23 cellular contexts compared by ENCODE assay signal in genomic region chr20:63732118-63733095, GRCh38. TPM values are rescaled to one million over a fixed set of nuclear protein-coding genes. Genes with fewer than 3 reads are reported as not detected.
A peak's percentile ranks its signal among the peaks of the same experiment; 100 is the strongest.
DNase-seq lines count a peak whose midpoint lies in the region; ATAC-seq, FAIRE-seq and TF ChIP-seq lines count a peak whose summit lies in the region.
"Had no signal": no experiment of that assay in that cellular context is flagged by ENCODE, and none has a peak within 500 bp of the region (broad histone marks: within the 10 kb centered on the region; RNA-seq: fewer than 3 reads in every experiment).

No MANE protein-coding gene starts in this region.

- dilution Hi-C loops in IMR-90 (cut with HindIII; ENCODE audit: low sequenced_read_pairs, unreplicated experiment) = no loop called here

- H3K4ac ChIP-seq in IMR-90 (ENCODE audit: low read depth, low read length) (no peak overlapping the region), neuronal stem cell (ENCODE audit: low read length) (no peak overlapping the region)

- peak; percentile 85 for FAIRE-seq in GM12891 (lab: Jason Lieb, UNC)
- FAIRE-seq: A549 had no signal

- H3K36me3 ChIP-seq in IMR-90 (ENCODE audit: control insufficient read depth, insufficient read depth, low read length) (peaks cover 39% of the 10 kb centered on the region), neuronal stem cell (replicated peaks in 1 of 2; ENCODE audit: control insufficient read depth in 2 of 2, insufficient read depth in 2 of 2, low read length in 2 of 2) (peaks cover 37 to 60% of the 10 kb centered on the region in 2 donors), spleen (peaks cover 0 to 64% (median 32%) of the 10 kb centered on the region in 6 donors)

- no peak overlapping the region for H3K18ac ChIP-seq in IMR-90 (ENCODE audit: low read depth, low read length)
- H3K18ac ChIP-seq in neuronal stem cell (ENCODE audit: low read length) = no peak overlapping the region

- TF ChIP-seq POLR2A in GM12891 (IDR thresholded peaks at IDR 0.05; ENCODE audit: low read depth, low read length) (no peak), IMR-90 (IDR thresholded peaks at IDR 0.05; ENCODE audit: low read depth, low read length) (no peak), spleen (IDR thresholded peaks at IDR 0.05) (no peak)

- H3K79me1 ChIP-seq in IMR-90 (ENCODE audit: low read depth in 1 of 2, low read length in 2 of 2) (peaks cover 21 to 66% of the 10 kb centered on the region in 2 experiments), neuronal stem cell (ENCODE audit: low read depth, low read length) (peaks cover 24% of the 10 kb centered on the region)

- DNase-seq in GM12891 (ENCODE audit: insufficient read length, low spot score) (no peak), IMR-90 (no peak), RWPE1 (ENCODE audit: low spot score) (no peak), neuronal stem cell (ENCODE audit: low spot score) (no peak), spleen (no peak), MV-4-11 (lab: John Stamatoyannopoulos, UW) (no peak), NCI-H2029 treated with DMSO at 0.1 percent for 48 hours (lab: John Stamatoyannopoulos, UW) (no peak)
- no peak for DNase-seq in activated T-cell treated with anti-CD3 and anti-CD28 coated beads, Interleukin-2, amount 50 U/mL, for 4 hours
- DNase-seq: COR-L47, EL, HCEC 1CT, Kasumi-1, NCI-H1417, NCI-H187 treated with DMSO at 0.1 percent for 48 hours, NCI-H2171 treated with DMSO at 0.1 percent for 48 hours, NCI-H446 treated with DMSO at 0.1 percent for 48 hours, NCI-H774, SHP77, SK-N-SH had no signal

- no peak overlapping the region for H2BK20ac ChIP-seq in IMR-90 (ENCODE audit: low read depth, low read length)

- H3K4me1 ChIP-seq in IMR-90 (ENCODE audit: control insufficient read depth, insufficient read depth, low read length) (peaks cover 3% of the 10 kb centered on the region; the same call in 1 of the 2 replicates), neuronal stem cell (ENCODE audit: control insufficient read depth in 2 of 2, insufficient read depth in 1 of 2, low read depth in 1 of 2, low read length in 2 of 2) (peaks cover 0 to 5% of the 10 kb centered on the region in 2 donors), spleen (peaks cover 26 to 76% (median 64%) of the 10 kb centered on the region in 6 donors)
- H3K4me1 ChIP-seq: A549 had no signal

- H3K27me3 ChIP-seq in IMR-90 (ENCODE audit: control insufficient read depth, insufficient read depth, low read length) (no peaks in the 10 kb centered on the region), neuronal stem cell (ENCODE audit: control insufficient read depth in 3 of 3, insufficient read depth in 3 of 3, low read depth in 1 of 3, low read length in 3 of 3) (no peaks in the 10 kb centered on the region), spleen (replicated peaks in 1 of 7) (peaks cover 0 to 6% (median 0%) of the 10 kb centered on the region in 7 donors)
- H3K27me3 ChIP-seq: Peyer's patch had no signal

- H3K4me3 Mint-ChIP-seq in activated T-cell treated with anti-CD3 and anti-CD28 coated beads, Interleukin-2, amount 50 U/mL, for 4 hours = no peak overlapping the region
- H3K4me3 Mint-ChIP-seq: CD14-positive monocyte had no signal

- no peak overlapping the region for H3K4me2 ChIP-seq in IMR-90 (ENCODE audit: low read depth, low read length)
- no peak overlapping the region for H3K4me2 ChIP-seq in neuronal stem cell (ENCODE audit: insufficient read depth, low read length, poor library complexity, severe bottlenecking)
- H3K4me2 ChIP-seq: A549, SK-N-SH had no signal

- H3K14ac ChIP-seq in IMR-90 (replicated peaks; ENCODE audit: low read depth, low read length) (no peak overlapping the region), neuronal stem cell (ENCODE audit: low read length) (no peak overlapping the region)

- peaks cover 34% of the 10 kb centered on the region for H3K4me1 Mint-ChIP-seq in activated T-cell treated with anti-CD3 and anti-CD28 coated beads, Interleukin-2, amount 50 U/mL, for 4 hours (ENCODE audit: low read depth)

- H3K9ac ChIP-seq in IMR-90 (ENCODE audit: low read depth, low read length) = no peak overlapping the region
- H3K9ac ChIP-seq in neuronal stem cell (ENCODE audit: low read depth, low read length, poor library complexity) = peak overlapping the region; percentile 64
- H3K9ac ChIP-seq: SK-N-SH had no signal

- H4K91ac ChIP-seq in IMR-90 (ENCODE audit: insufficient read depth, low read depth, low read length) (no peak overlapping the region), neuronal stem cell (ENCODE audit: low read depth, low read length, poor library complexity) (no peak overlapping the region)

- H3K27me3 Mint-ChIP-seq in activated T-cell treated with anti-CD3 and anti-CD28 coated beads, Interleukin-2, amount 50 U/mL, for 4 hours (ENCODE audit: low read depth) = no peaks in the 10 kb centered on the region

- intact Hi-C loops in IMR-90 (cut with micrococcal nuclease) = no loop called here
- intact Hi-C loops in spleen (cut with DNase I; ENCODE audit: low total_unique reads) = no loop called here

- peak overlapping the region; percentile 45 for H2AK9ac ChIP-seq in IMR-90 (replicated peaks; ENCODE audit: low read depth, low read length, poor library complexity)

- no peak overlapping the region for H4K5ac ChIP-seq in IMR-90 (ENCODE audit: low read depth, low read length)

- no peak for TF ChIP-seq CTCF in IMR-90 (conservative IDR thresholded peaks at IDR 0.05; ENCODE audit: low read depth, low read length)
- no peak for TF ChIP-seq CTCF in RWPE1 (conservative IDR thresholded peaks at IDR 0.05; ENCODE audit: low read depth)
- TF ChIP-seq CTCF in spleen (IDR thresholded peaks at IDR 0.05 in 8 of 11, conservative IDR thresholded peaks at IDR 0.05 in 3 of 11) = no peak

- in situ Hi-C loops in IMR-90 (cut with MboI; ENCODE audit: low sequenced_read_pairs) = no loop called here

- H3K27ac ChIP-seq in IMR-90 (ENCODE audit: insufficient read depth, low read length) = no peak overlapping the region
- peak overlapping the region; percentile 5; the same call in 1 of the 2 replicates for H3K27ac ChIP-seq in RWPE1
- no peak overlapping the region for H3K27ac ChIP-seq in neuronal stem cell (replicated peaks; ENCODE audit: low read length)
- H3K27ac ChIP-seq in spleen = peak overlapping the region in 1 of 8 donors; percentile 83
- H3K27ac ChIP-seq: A549, Peyer's patch had no signal

- H3K56ac ChIP-seq in IMR-90 (ENCODE audit: extremely low read depth, insufficient read depth, low read length) = no peak overlapping the region

- H3K9me1 ChIP-seq in IMR-90 (ENCODE audit: insufficient read depth, low read length) = peaks cover 19% of the 10 kb centered on the region

- H2AFZ ChIP-seq in IMR-90 (replicated peaks; ENCODE audit: low read length, poor library complexity) = no peak overlapping the region
- H2AFZ ChIP-seq in neuronal stem cell (ENCODE audit: low read length) = no peak overlapping the region

- no peak overlapping the region for H3K4me3 ChIP-seq in IMR-90 (ENCODE audit: insufficient read depth, low read depth, low read length)
- peak overlapping the region in 1 of 2 donors; percentile 47 for H3K4me3 ChIP-seq in neuronal stem cell (ENCODE audit: low read length in 2 of 2)
- H3K4me3 ChIP-seq in spleen = no peak overlapping the region
- H3K4me3 ChIP-seq: A549, Peyer's patch had no signal

- H2BK15ac ChIP-seq in IMR-90 (ENCODE audit: low read depth, low read length) = no peak overlapping the region
- no peak overlapping the region for H2BK15ac ChIP-seq in neuronal stem cell (ENCODE audit: low read length)

- H2BK5ac ChIP-seq in IMR-90 (ENCODE audit: low read depth, low read length, poor library complexity, severe bottlenecking) (no peak overlapping the region), neuronal stem cell (ENCODE audit: low read length) (no peak overlapping the region)

- ATAC-seq in IMR-90 (ENCODE audit: low read depth) = no peak
- no peak for ATAC-seq in activated T-cell treated with anti-CD3 and anti-CD28 coated beads, Interleukin-2, amount 50 U/mL, for 4 hours
- ATAC-seq: A549 had no signal

- H3K9me3 ChIP-seq in IMR-90 (ENCODE audit: control insufficient read depth, insufficient read depth, low read length) (no peaks in the 10 kb centered on the region), neuronal stem cell (replicated peaks in 1 of 2; ENCODE audit: control insufficient read depth in 2 of 2, insufficient read depth in 1 of 2, low read depth in 1 of 2, low read length in 2 of 2) (peaks cover 0 to 3% of the 10 kb centered on the region in 2 donors), spleen (no peaks in the 10 kb centered on the region)
- H3K9me3 ChIP-seq: A549, Peyer's patch, SK-N-SH had no signal

- H2BK120ac ChIP-seq in IMR-90 (ENCODE audit: low read depth, low read length) (no peak overlapping the region), neuronal stem cell (ENCODE audit: low read depth, low read length) (no peak overlapping the region)

- peaks cover 45% of the 10 kb centered on the region for H4K20me1 ChIP-seq in IMR-90 (ENCODE audit: insufficient read depth, low read length)

- no peak overlapping the region for H3K23ac ChIP-seq in IMR-90 (ENCODE audit: low read depth, low read length)
- H3K23ac ChIP-seq in neuronal stem cell (ENCODE audit: low read depth, low read length, poor library complexity) = no peak overlapping the region

- POLR2A ChIA-PET in IMR-90 (lab: Charles Lee; ENCODE audit: unreplicated experiment) = no interaction called here
- POLR2A ChIA-PET in RWPE1 (lab: Yijun Ruan, JAX; ENCODE audit: low non-redundant PET) = no interaction called here

- TF ChIP-seq RAD21 in IMR-90 (IDR thresholded peaks at IDR 0.05; ENCODE audit: low read length) = no peak

- H2BK12ac ChIP-seq in neuronal stem cell (ENCODE audit: low read length) = no peak overlapping the region

- 85% methylated on average over 25 of the region's 38 CpGs; no CpG with 5 or more reads in 1 of the 2 experiments for WGBS in IMR-90 (ENCODE audit: extremely low coverage in 2 of 2, insufficient read length in 1 of 2), 2 experiments
- WGBS in neuronal stem cell (ENCODE audit: extremely low coverage in 2 of 2, insufficient read length in 2 of 2, insufficient replicate concordance in 1 of 2), 2 donors = 100% methylated on average over 3 of the region's 38 CpGs; no CpG with 5 or more reads in 1 of the 2 donors
- 87 to 92% (median 89%) methylated on average over 38 of the region's 38 CpGs for WGBS in spleen, 5 donors

- no peak overlapping the region for H2AK5ac ChIP-seq in IMR-90 (ENCODE audit: low read depth, low read length)
- no peak overlapping the region for H2AK5ac ChIP-seq in neuronal stem cell (ENCODE audit: low read depth, low read length)

- H3K36me3 Mint-ChIP-seq in activated T-cell treated with anti-CD3 and anti-CD28 coated beads, Interleukin-2, amount 50 U/mL, for 4 hours (ENCODE audit: insufficient read depth) = peaks cover 12% of the 10 kb centered on the region

- no peaks in the 10 kb centered on the region for H3K9me3 Mint-ChIP-seq in activated T-cell treated with anti-CD3 and anti-CD28 coated beads, Interleukin-2, amount 50 U/mL, for 4 hours

- BruUV-seq in IMR-90 (replicated peaks; lab: Mats Ljungman, UMichigan) = no TSS peak

- CTCF ChIA-PET in IMR-90 (lab: Yijun Ruan, JAX) (no interaction called here), RWPE1 (lab: Yijun Ruan, JAX) (interaction anchor here (0.6 kb wide), 1 partner anchor 191 kb away, joined by 4 read pairs; no protein-coding TSS in a partner anchor)

- H4K8ac ChIP-seq in IMR-90 (ENCODE audit: low read depth in 2 of 2, low read length in 2 of 2) (no peak overlapping the region), neuronal stem cell (ENCODE audit: low read depth, low read length) (no peak overlapping the region)

RNA-seq across cellular contexts. Expression of gene LIME1, which starts 4.1 kb away (rescaled TPM):
- 12.0 TPM for polyA plus RNA-seq in GM12891 (2012; ENCODE audit: low read depth, missing spikeins)
- total RNA-seq in IMR-90 (2012; rRNA removed) = 0.28 and 0.36 TPM in 2 replicates
- 7.8 and 11.9 TPM in 2 replicates for polyA plus RNA-seq in IMR-90 (2012; rRNA removed)
- polyA plus RNA-seq in IMR-90 (2012; cell fraction: cytosol; rRNA removed) = 3.9 and 6.3 TPM in 2 replicates
- polyA plus RNA-seq in IMR-90 (2012; cell fraction: nucleus; rRNA removed; ENCODE audit: low replicate concordance) = 79.5 and 363 TPM in 2 replicates
- polyA plus RNA-seq in neuronal stem cell (2013, experiment 1 of 2) = 3.2 TPM
- 2.9 TPM for polyA plus RNA-seq in neuronal stem cell (2013, experiment 2 of 2)
- total RNA-seq in activated T-cell treated with anti-CD3 and anti-CD28 coated beads, Interleukin-2, amount 50 U/mL, for 4 hours = 10 to 100 TPM in 1 of 3 donors, 1 to 10 TPM in 2; 7.1 to 10.4 (median 9.3) TPM
- total RNA-seq in spleen = 10 to 100 TPM; 24.0 to 93.4 (median 39.0) TPM
- polyA plus RNA-seq in spleen = 10 to 100 TPM; 56.2 to 96.6 (median 80.4) TPM

RNA-seq across cellular contexts. Expression of gene SLC2A4RG, which starts 7.2 kb away (rescaled TPM):
- polyA plus RNA-seq in GM12891 (2012; ENCODE audit: low read depth, missing spikeins) = 23.9 TPM
- 5.0 and 8.1 TPM in 2 replicates for total RNA-seq in IMR-90 (2012; rRNA removed)
- 50.3 and 71.4 TPM in 2 replicates for polyA plus RNA-seq in IMR-90 (2012; rRNA removed)
- 56.6 and 65.4 TPM in 2 replicates for polyA plus RNA-seq in IMR-90 (2012; cell fraction: cytosol; rRNA removed)
- polyA plus RNA-seq in IMR-90 (2012; cell fraction: nucleus; rRNA removed; ENCODE audit: low replicate concordance) = 199 and 567 TPM in 2 replicates
- 43.6 TPM for polyA plus RNA-seq in neuronal stem cell (2013, experiment 1 of 2)
- 43.1 TPM for polyA plus RNA-seq in neuronal stem cell (2013, experiment 2 of 2)
- 10 to 100 TPM; 17.2 to 18.1 (median 17.3) TPM for total RNA-seq in activated T-cell treated with anti-CD3 and anti-CD28 coated beads, Interleukin-2, amount 50 U/mL, for 4 hours
- 100 to 1,000 TPM in 1 of 7 donors, 10 to 100 TPM in 6; 39.9 to 107 (median 64.8) TPM for total RNA-seq in spleen
- 10 to 100 TPM; 27.5 to 44.0 (median 34.3) TPM for polyA plus RNA-seq in spleen

RNA-seq across cellular contexts. Expression of gene ZGPAT, which starts 24.6 kb away (rescaled TPM):
- 17.1 TPM for polyA plus RNA-seq in GM12891 (2012; ENCODE audit: low read depth, missing spikeins)
- 13.4 and 15.6 TPM in 2 replicates for total RNA-seq in IMR-90 (2012; rRNA removed)
- 20.2 and 21.1 TPM in 2 replicates for polyA plus RNA-seq in IMR-90 (2012; rRNA removed)
- 18.9 and 24.7 TPM in 2 replicates for polyA plus RNA-seq in IMR-90 (2012; cell fraction: cytosol; rRNA removed)
- polyA plus RNA-seq in IMR-90 (2012; cell fraction: nucleus; rRNA removed; ENCODE audit: low replicate concordance) = 80.8 and 206 TPM in 2 replicates
- polyA plus RNA-seq in neuronal stem cell (2013, experiment 1 of 2) = 11.0 TPM
- 11.0 TPM for polyA plus RNA-seq in neuronal stem cell (2013, experiment 2 of 2)
- total RNA-seq in activated T-cell treated with anti-CD3 and anti-CD28 coated beads, Interleukin-2, amount 50 U/mL, for 4 hours = 10 to 100 TPM; 38.1 to 43.9 (median 42.0) TPM
- 10 to 100 TPM; 23.6 to 45.7 (median 38.1) TPM for total RNA-seq in spleen
- polyA plus RNA-seq in spleen = 10 to 100 TPM; 27.6 to 72.8 (median 50.0) TPM

RNA-seq across cellular contexts. Expression of gene ARFRP1, which starts 24.6 kb away (rescaled TPM):
- polyA plus RNA-seq in GM12891 (2012; ENCODE audit: low read depth, missing spikeins) = 26.5 TPM
- total RNA-seq in IMR-90 (2012; rRNA removed) = 25.3 and 29.2 TPM in 2 replicates
- polyA plus RNA-seq in IMR-90 (2012; rRNA removed) = 36.3 and 36.6 TPM in 2 replicates
- polyA plus RNA-seq in IMR-90 (2012; cell fraction: cytosol; rRNA removed) = 36.7 and 61.6 TPM in 2 replicates
- polyA plus RNA-seq in IMR-90 (2012; cell fraction: nucleus; rRNA removed; ENCODE audit: low replicate concordance) = 102 and 139 TPM in 2 replicates
- polyA plus RNA-seq in neuronal stem cell (2013, experiment 1 of 2) = 8.8 TPM
- 8.0 TPM for polyA plus RNA-seq in neuronal stem cell (2013, experiment 2 of 2)
- 10 to 100 TPM; 62.1 to 67.1 (median 63.5) TPM for total RNA-seq in activated T-cell treated with anti-CD3 and anti-CD28 coated beads, Interleukin-2, amount 50 U/mL, for 4 hours
- total RNA-seq in spleen = 10 to 100 TPM; 36.7 to 84.2 (median 60.8) TPM
- 100 to 1,000 TPM in 1 of 3 donors, 10 to 100 TPM in 2; 64.5 to 118 (median 83.8) TPM for polyA plus RNA-seq in spleen

RNA-seq across cellular contexts. Expression of gene TNFRSF6B, which starts 36.0 kb away (rescaled TPM):
- 0.51 TPM for polyA plus RNA-seq in GM12891 (2012; ENCODE audit: low read depth, missing spikeins)
- total RNA-seq in IMR-90 (2012; rRNA removed) (1.1 and 1.3 TPM in 2 replicates), spleen (100 to 1,000 TPM in 1 of 7 donors, 10 to 100 TPM in 5, 1 to 10 TPM in 1; 8.9 to 104 (median 41.0) TPM)
- polyA plus RNA-seq in IMR-90 (2012; rRNA removed) (11.0 and 12.0 TPM in 2 replicates), spleen (10 to 100 TPM; 12.3 to 28.1 (median 23.8) TPM)
- polyA plus RNA-seq in IMR-90 (2012; cell fraction: cytosol; rRNA removed) = 3.7 and 18.0 TPM in 2 replicates
- polyA plus RNA-seq in IMR-90 (2012; cell fraction: nucleus; rRNA removed; ENCODE audit: low replicate concordance) = 22.6 and 133 TPM in 2 replicates
- 0.70 TPM for polyA plus RNA-seq in neuronal stem cell (2013, experiment 1 of 2)
- polyA plus RNA-seq in neuronal stem cell (2013, experiment 2 of 2) = 0.90 TPM
- total RNA-seq in activated T-cell treated with anti-CD3 and anti-CD28 coated beads, Interleukin-2, amount 50 U/mL, for 4 hours = under 1 TPM in 1 of 3 donors, not detected in 2; 0.47 TPM
- total RNA-seq: T-helper 1 cell treated with Interleukin-12 subunit alpha and Interleukin-12 subunit beta and Interleukin-4 antibody, amounts not matched to agents 30 ng/mL and 1 ng/mL, for 36 hours had no signal
- polyA plus RNA-seq: CD14-positive monocyte had no signal
